Comparison of ENCODE assay signal across 11 cellular contexts in genomic region chr1:181675625-181676024, GRCh38.
A peak's percentile ranks its signal among the peaks of the same experiment; 100 is the strongest.
DNase-seq lines count a peak whose midpoint lies in the region; FAIRE-seq and TF ChIP-seq lines count a peak whose summit lies in the region.
"Had no signal": no experiment of that assay in that cellular context is flagged by ENCODE, and none has a peak within 500 bp of the region (broad histone marks: within the 10 kb centered on the region; RNA-seq: fewer than 3 reads in every experiment).

No MANE protein-coding gene starts in this region.

- no peak overlapping the region for H2AFZ ChIP-seq in neural progenitor cell (replicated peaks)

- H3K36me3 ChIP-seq in endodermal cell (ENCODE audit: control insufficient read depth, insufficient read depth, low read length) (no peaks in the 10 kb centered on the region), neural progenitor cell (no peaks in the 10 kb centered on the region)

- H3K4me2 ChIP-seq in neural progenitor cell: peak overlapping the region; percentile 65

- peaks cover 16% of the 10 kb centered on the region for H3F3A ChIP-seq in neural progenitor cell (ENCODE audit: low read depth)

- WGBS in endodermal cell (ENCODE audit: insufficient coverage in 1 of 2, insufficient read length in 1 of 2), 2 experiments: 71% methylated on average over 2 to 7 of the region's 7 CpGs

- H3K4me1 ChIP-seq in endodermal cell (ENCODE audit: control insufficient read depth, insufficient read depth, low read length) (no peaks in the 10 kb centered on the region), neural progenitor cell (peaks cover 20% of the 10 kb centered on the region)

- DNase-seq in GM12892 (ENCODE audit: insufficient read length): no peak
- peak in 2 of 61 donors; percentile 30 to 33 for DNase-seq in caudate nucleus (lab: John Stamatoyannopoulos, UW)
- no peak for DNase-seq in endodermal cell
- peak; percentile 94 for DNase-seq in neural progenitor cell (ENCODE audit: low spot score)
- no peak for DNase-seq in activated CD4-positive, alpha-beta T cell treated with anti-CD3 and anti-CD28 coated beads, Interleukin-2, amount 50 U/mL, for 48 hours
- no peak for DNase-seq in retina
- DNase-seq in H4 (ENCODE audit: low spot score): no peak
- DNase-seq: CD4-positive, alpha-beta T cell; DMS79 had no signal

- TF ChIP-seq CTCF in endodermal cell (conservative IDR thresholded peaks at IDR 0.05) (no peak), neural progenitor cell (IDR thresholded peaks at IDR 0.05) (no peak)

- peaks cover 4% of the 10 kb centered on the region for H3K9me3 ChIP-seq in endodermal cell (ENCODE audit: control insufficient read depth, low read length)
- no peaks in the 10 kb centered on the region for H3K9me3 ChIP-seq in neural progenitor cell (ENCODE audit: low read depth)

- H4K20me1 ChIP-seq in neural progenitor cell (ENCODE audit: low read depth): no peaks in the 10 kb centered on the region

- H3K27me3 ChIP-seq in endodermal cell (ENCODE audit: control insufficient read depth, insufficient read depth, low read length, poor library complexity, severe bottlenecking) (peaks cover 56% of the 10 kb centered on the region), neural progenitor cell (no peaks in the 10 kb centered on the region)

- no peak overlapping the region for H3K4me3 Mint-ChIP-seq in endodermal cell
- no peak overlapping the region for H3K4me3 Mint-ChIP-seq in neural progenitor cell
- H3K4me3 Mint-ChIP-seq: B cell; CD4-positive, alpha-beta T cell; IgD-negative memory B cell had no signal

- H3K27ac ChIP-seq in caudate nucleus (ENCODE audit: low read depth, low read length) (peak overlapping the region; percentile 67), endodermal cell (ENCODE audit: low read depth, low read length) (peak overlapping the region; percentile 60), neural progenitor cell (peak overlapping the region; percentile 70)

- no peaks in the 10 kb centered on the region for H3K79me2 ChIP-seq in neural progenitor cell (ENCODE audit: low read depth)

- H3K9ac ChIP-seq in endodermal cell (ENCODE audit: extremely low read depth, low read length, poor library complexity, severe bottlenecking): no peak overlapping the region
- H3K9ac ChIP-seq in neural progenitor cell: no peak overlapping the region

- TF ChIP-seq POLR2A in GM12892 (IDR thresholded peaks at IDR 0.05; ENCODE audit: low read depth, low read length): no peak

- H3K4me1 Mint-ChIP-seq in endodermal cell (no peaks in the 10 kb centered on the region), neural progenitor cell (peaks cover 20% of the 10 kb centered on the region)
- H3K4me1 Mint-ChIP-seq: B cell, IgD-negative memory B cell had no signal

- no peak overlapping the region for H3K27ac Mint-ChIP-seq in endodermal cell
- no peak overlapping the region for H3K27ac Mint-ChIP-seq in neural progenitor cell
- H3K27ac Mint-ChIP-seq: B cell; CD4-positive, alpha-beta T cell; IgD-negative memory B cell had no signal

- H3K9me3 Mint-ChIP-seq in endodermal cell (no peaks in the 10 kb centered on the region), neural progenitor cell (no peaks in the 10 kb centered on the region)
- H3K9me3 Mint-ChIP-seq: CD4-positive, alpha-beta T cell had no signal

- H3K36me3 Mint-ChIP-seq in endodermal cell (ENCODE audit: low read depth): no peaks in the 10 kb centered on the region
- H3K36me3 Mint-ChIP-seq in neural progenitor cell: peaks cover 2% of the 10 kb centered on the region

- H3K4me3 ChIP-seq in endodermal cell (ENCODE audit: low read length) (no peak overlapping the region), neural progenitor cell (peak overlapping the region; percentile 15)

- peak; percentile 57 for FAIRE-seq in GM12892 (lab: Jason Lieb, UNC)

- peaks cover 41% of the 10 kb centered on the region for H3K27me3 Mint-ChIP-seq in endodermal cell (ENCODE audit: insufficient read depth)
- H3K27me3 Mint-ChIP-seq in neural progenitor cell (ENCODE audit: insufficient read depth, low read depth): peaks cover 9% of the 10 kb centered on the region
